In the genomic region with DNA sequence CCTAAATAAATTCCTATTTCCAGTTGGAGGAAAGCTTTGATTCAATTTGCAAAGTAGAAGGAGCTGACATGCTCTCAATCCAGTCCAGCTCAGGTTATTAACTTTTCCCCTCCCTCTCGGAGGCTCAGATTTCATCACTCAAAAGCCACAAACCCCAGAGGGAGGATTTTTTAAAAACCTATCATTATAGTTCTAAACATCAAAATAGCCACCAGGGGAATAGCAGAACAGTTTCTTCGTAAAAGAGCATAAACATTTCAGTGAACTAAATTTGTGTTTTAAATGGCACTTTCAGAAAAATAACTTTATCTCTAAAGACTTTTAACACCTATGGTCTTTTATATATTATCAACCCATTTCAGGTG, we compare ENCODE assay signal across 8 cellular contexts. TPM values are rescaled to one million over a fixed set of nuclear protein-coding genes. Genes with fewer than 3 reads are reported as not detected.
DNase-seq lines count a peak whose midpoint lies in the region; ATAC-seq and TF ChIP-seq lines count a peak whose summit lies in the region.

No MANE protein-coding gene starts in this region.

- H3K36me3 Mint-ChIP-seq in activated T-helper 1 cell treated with anti-CD3 and anti-CD28 coated beads, Interleukin-12 subunit alpha, Interleukin-12 subunit beta, Interleukin-2, Interleukin-4 antibody, amounts not matched to agents 30 ng/mL and 10 ng/mL and 1 ng/mL, durations not matched to agents 14 hours and 24 hours and 36 hours (ENCODE audit: low read depth), result peaks cover 21% of the 10 kb centered on the region

- H3K27ac Mint-ChIP-seq in activated T-helper 1 cell treated with anti-CD3 and anti-CD28 coated beads, Interleukin-12 subunit alpha, Interleukin-12 subunit beta, Interleukin-2, Interleukin-4 antibody, amounts not matched to agents 30 ng/mL and 10 ng/mL and 1 ng/mL, durations not matched to agents 14 hours and 24 hours and 36 hours, result peak overlapping the region; percentile 98

- peaks cover 84% of the 10 kb centered on the region for H3K4me1 Mint-ChIP-seq in activated T-helper 1 cell treated with anti-CD3 and anti-CD28 coated beads, Interleukin-12 subunit alpha, Interleukin-12 subunit beta, Interleukin-2, Interleukin-4 antibody, amounts not matched to agents 30 ng/mL and 10 ng/mL and 1 ng/mL, durations not matched to agents 14 hours and 24 hours and 36 hours (ENCODE audit: low read depth)

- ATAC-seq in HG03432 (IDR thresholded peaks at IDR 0.05; ENCODE audit: unreplicated experiment) (peak; percentile 24), GM21381 (IDR thresholded peaks at IDR 0.05; ENCODE audit: unreplicated experiment) (no peak)

- intact Hi-C loops in activated T-helper 1 cell treated with anti-CD3 and anti-CD28 coated beads, Interleukin-12 subunit alpha, Interleukin-12 subunit beta, Interleukin-2, Interleukin-4 antibody, amounts not matched to agents 30 ng/mL and 10 ng/mL and 1 ng/mL, durations not matched to agents 14 hours and 24 hours and 36 hours (cut with micrococcal nuclease), result loop anchor here (1.0 to 10.0 kb wide), 6 partner anchors 9 to 1016 kb away; a partner anchor contains a TSS
- intact Hi-C loops in sigmoid colon (cut with DNase I), result no loop called here

- H3K27me3 Mint-ChIP-seq in activated T-helper 1 cell treated with anti-CD3 and anti-CD28 coated beads, Interleukin-12 subunit alpha, Interleukin-12 subunit beta, Interleukin-2, Interleukin-4 antibody, amounts not matched to agents 30 ng/mL and 10 ng/mL and 1 ng/mL, durations not matched to agents 14 hours and 24 hours and 36 hours (ENCODE audit: insufficient read depth), result no peaks in the 10 kb centered on the region

- no peaks in the 10 kb centered on the region for H3K27me3 ChIP-seq in BLaER1
- H3K27me3 ChIP-seq in sigmoid colon, result no peaks in the 10 kb centered on the region

- no peaks in the 10 kb centered on the region for H3K9me3 ChIP-seq in BLaER1
- H3K9me3 ChIP-seq in sigmoid colon, result no peaks in the 10 kb centered on the region

- peak overlapping the region; percentile 52; the same call in 1 of the 2 replicates for H3K27ac ChIP-seq in BLaER1
- H3K27ac ChIP-seq in sigmoid colon, result peak overlapping the region in 2 of 4 donors; percentile 35 to 47

- WGBS in sigmoid colon, 2 donors, result 15 to 18% methylated on average over 2 of the region's 2 CpGs

- H3K36me3 ChIP-seq in BLaER1 (no peaks in the 10 kb centered on the region), sigmoid colon (no peaks in the 10 kb centered on the region)

- no peaks in the 10 kb centered on the region for H3K9me3 Mint-ChIP-seq in activated T-helper 1 cell treated with anti-CD3 and anti-CD28 coated beads, Interleukin-12 subunit alpha, Interleukin-12 subunit beta, Interleukin-2, Interleukin-4 antibody, amounts not matched to agents 30 ng/mL and 10 ng/mL and 1 ng/mL, durations not matched to agents 14 hours and 24 hours and 36 hours

- no peaks in the 10 kb centered on the region for H4K20me1 ChIP-seq in BLaER1

- peak overlapping the region; percentile 86 for H3K4me3 Mint-ChIP-seq in activated T-helper 1 cell treated with anti-CD3 and anti-CD28 coated beads, Interleukin-12 subunit alpha, Interleukin-12 subunit beta, Interleukin-2, Interleukin-4 antibody, amounts not matched to agents 30 ng/mL and 10 ng/mL and 1 ng/mL, durations not matched to agents 14 hours and 24 hours and 36 hours

- peak overlapping the region; percentile 59 for H3K4me3 ChIP-seq in BLaER1
- no peak overlapping the region for H3K4me3 ChIP-seq in sigmoid colon

- TF ChIP-seq CTCF in sigmoid colon (IDR thresholded peaks at IDR 0.05), result peak in 1 of 4 experiments; percentile 9

- no peak for TF ChIP-seq POLR2A in sigmoid colon (IDR thresholded peaks at IDR 0.05)

- peak overlapping the region; percentile 83 for H3K4me2 ChIP-seq in BLaER1

- peak overlapping the region; percentile 26; the same call in 1 of the 2 replicates for H3K9ac ChIP-seq in BLaER1

- no peak for TF ChIP-seq EP300 in sigmoid colon (IDR thresholded peaks at IDR 0.05)

- DNase-seq in activated T-helper 1 cell treated with anti-CD3 and anti-CD28 coated beads, Interleukin-12 subunit alpha, Interleukin-12 subunit beta, Interleukin-2, Interleukin-4 antibody, amounts not matched to agents 30 ng/mL and 10 ng/mL and 1 ng/mL, durations not matched to agents 14 hours and 24 hours and 36 hours (ENCODE audit: low spot score), result no peak
- DNase-seq in left kidney (ENCODE audit: low read depth, low spot score), result peak; percentile 34
- no peak for DNase-seq in islet precursor cell
- no peak for DNase-seq in NCI-H1694 (lab: John Stamatoyannopoulos, UW)
- DNase-seq in sigmoid colon, result no peak

- H3K4me1 ChIP-seq in BLaER1 (peaks cover 99% of the 10 kb centered on the region), sigmoid colon (no peaks in the 10 kb centered on the region)

RNA-seq across cellular contexts. Expression of a gene that starts 8.8 kb away (rescaled TPM):
- 37.1 and 39.0 TPM in 2 replicates for total RNA-seq in activated T-helper 1 cell treated with anti-CD3 and anti-CD28 coated beads, Interleukin-12 subunit alpha, Interleukin-12 subunit beta, Interleukin-2, Interleukin-4 antibody, amounts not matched to agents 30 ng/mL and 10 ng/mL and 1 ng/mL, durations not matched to agents 14 hours and 24 hours and 36 hours
- total RNA-seq in sigmoid colon, result 1 to 10 TPM; 1.6 to 2.8 (median 1.8) TPM
- polyA plus RNA-seq in sigmoid colon, result 1 to 10 TPM; 1.6 to 4.6 (median 1.8) TPM

Comparison
In these comparisons a context has a peak if more than half of its experiments do, and no peak if none do; other contexts are left out.
1. RNA of a gene that starts 8.8 kb away (total RNA-seq): 37.1 to 39.0 TPM in activated T-helper 1 cell treated with anti-CD3 and anti-CD28 coated beads, Interleukin-12 subunit alpha, Interleukin-12 subunit beta, Interleukin-2, Interleukin-4 antibody, amounts not matched to agents 30 ng/mL and 10 ng/mL and 1 ng/mL, durations not matched to agents 14 hours and 24 hours and 36 hours; 1.6 to 2.8 TPM in sigmoid colon; every median in the first group is over 10 times any median in the second.